Comparison of ENCODE assay signal across 1 cellular context in the genomic region with DNA sequence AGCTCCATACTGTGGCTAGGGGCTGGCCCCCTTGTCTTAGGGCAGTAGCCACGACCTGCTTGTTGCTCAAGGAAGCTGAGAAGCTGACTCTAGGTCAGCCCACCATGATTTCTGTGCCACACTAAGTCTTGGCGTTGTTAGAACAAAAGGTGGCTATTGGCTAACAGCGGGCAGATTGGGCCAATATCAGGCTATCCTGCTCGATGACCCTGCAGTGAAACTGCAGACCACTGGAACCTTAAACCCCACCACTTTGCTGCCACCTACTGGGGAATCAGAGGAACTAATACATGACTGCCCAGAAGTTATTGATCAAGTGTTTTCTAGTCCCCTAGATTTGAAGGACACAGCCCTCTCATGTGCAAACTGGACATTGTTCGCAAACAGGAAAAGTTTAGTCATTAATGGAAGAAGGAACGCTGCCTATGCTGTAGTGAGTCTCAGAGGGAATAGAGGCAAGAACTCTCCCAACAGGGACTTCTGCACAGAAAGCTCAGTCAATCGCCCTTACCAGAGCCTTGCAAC.
TF ChIP-seq lines count a peak whose summit lies in the region.

No MANE protein-coding gene starts in this region.

TF ChIP-seq in HepG2, 621 proteins besides CTCF, POLR2A, EP300 and RAD21 (continued from another document and continues in another):
- TF ChIP-seq, protein P1, sequence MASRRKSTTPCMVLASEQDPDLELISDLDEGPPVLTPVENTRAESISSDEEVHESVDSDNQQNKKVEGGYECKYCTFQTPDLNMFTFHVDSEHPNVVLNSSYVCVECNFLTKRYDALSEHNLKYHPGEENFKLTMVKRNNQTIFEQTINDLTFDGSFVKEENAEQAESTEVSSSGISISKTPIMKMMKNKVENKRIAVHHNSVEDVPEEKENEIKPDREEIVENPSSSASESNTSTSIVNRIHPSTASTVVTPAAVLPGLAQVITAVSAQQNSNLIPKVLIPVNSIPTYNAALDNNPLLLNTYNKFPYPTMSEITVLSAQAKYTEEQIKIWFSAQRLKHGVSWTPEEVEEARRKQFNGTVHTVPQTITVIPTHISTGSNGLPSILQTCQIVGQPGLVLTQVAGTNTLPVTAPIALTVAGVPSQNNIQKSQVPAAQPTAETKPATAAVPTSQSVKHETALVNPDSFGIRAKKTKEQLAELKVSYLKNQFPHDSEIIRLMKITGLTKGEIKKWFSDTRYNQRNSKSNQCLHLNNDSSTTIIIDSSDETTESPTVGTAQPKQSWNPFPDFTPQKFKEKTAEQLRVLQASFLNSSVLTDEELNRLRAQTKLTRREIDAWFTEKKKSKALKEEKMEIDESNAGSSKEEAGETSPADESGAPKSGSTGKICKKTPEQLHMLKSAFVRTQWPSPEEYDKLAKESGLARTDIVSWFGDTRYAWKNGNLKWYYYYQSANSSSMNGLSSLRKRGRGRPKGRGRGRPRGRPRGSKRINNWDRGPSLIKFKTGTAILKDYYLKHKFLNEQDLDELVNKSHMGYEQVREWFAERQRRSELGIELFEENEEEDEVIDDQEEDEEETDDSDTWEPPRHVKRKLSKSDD (CRISPR knock-in tag; IDR thresholded peaks at IDR 0.05; ENCODE audit: low read depth), result peak; percentile 62; the same call in 1 of the 2 replicates
- TF ChIP-seq ZNF546 (CRISPR knock-in tag; conservative IDR thresholded peaks at IDR 0.05), result no peak
- no peak for TF ChIP-seq TBP (CRISPR knock-in tag; IDR thresholded peaks at IDR 0.05)
- TF ChIP-seq SP5 (CRISPR knock-in tag; IDR thresholded peaks at IDR 0.05; ENCODE audit: borderline replicate concordance, low read depth), result no peak
- TF ChIP-seq YEATS2 (CRISPR knock-in tag; IDR thresholded peaks at IDR 0.05; ENCODE audit: borderline replicate concordance), result no peak; the same call in 1 of the 2 replicates
- no peak for TF ChIP-seq NONO (IDR thresholded peaks at IDR 0.05)
- TF ChIP-seq NONO (CRISPR knock-in tag; conservative IDR thresholded peaks at IDR 0.05), result no peak; the same call in none of the 2 replicates
- TF ChIP-seq REPIN1 (CRISPR knock-in tag; IDR thresholded peaks at IDR 0.05; ENCODE audit: borderline replicate concordance, low read depth), result peak; percentile 35; the same call in 1 of the 2 replicates
- no peak for TF ChIP-seq ZNF660 (CRISPR knock-in tag; IDR thresholded peaks at IDR 0.05; ENCODE audit: borderline replicate concordance, low read depth)
- no peak for TF ChIP-seq HNRNPK (IDR thresholded peaks at IDR 0.05; ENCODE audit: low read depth, low read length, poor library complexity, severe bottlenecking)
- TF ChIP-seq ZNF292 (CRISPR knock-in tag; IDR thresholded peaks at IDR 0.05; ENCODE audit: borderline replicate concordance, low read depth), result peak; percentile 55; the same call in 1 of the 2 replicates
- TF ChIP-seq, protein P2, sequence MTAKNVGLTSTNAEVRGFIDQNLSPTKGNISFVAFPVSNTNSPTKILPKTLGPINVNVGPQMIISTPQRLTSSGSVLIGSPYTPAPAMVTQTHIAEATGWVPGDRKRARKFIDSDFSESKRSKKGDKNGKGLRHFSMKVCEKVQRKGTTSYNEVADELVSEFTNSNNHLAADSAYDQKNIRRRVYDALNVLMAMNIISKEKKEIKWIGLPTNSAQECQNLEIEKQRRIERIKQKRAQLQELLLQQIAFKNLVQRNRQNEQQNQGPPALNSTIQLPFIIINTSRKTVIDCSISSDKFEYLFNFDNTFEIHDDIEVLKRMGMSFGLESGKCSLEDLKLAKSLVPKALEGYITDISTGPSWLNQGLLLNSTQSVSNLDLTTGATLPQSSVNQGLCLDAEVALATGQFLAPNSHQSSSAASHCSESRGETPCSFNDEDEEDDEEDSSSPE (CRISPR knock-in tag; IDR thresholded peaks at IDR 0.05), result no peak
- TF ChIP-seq, protein P3, sequence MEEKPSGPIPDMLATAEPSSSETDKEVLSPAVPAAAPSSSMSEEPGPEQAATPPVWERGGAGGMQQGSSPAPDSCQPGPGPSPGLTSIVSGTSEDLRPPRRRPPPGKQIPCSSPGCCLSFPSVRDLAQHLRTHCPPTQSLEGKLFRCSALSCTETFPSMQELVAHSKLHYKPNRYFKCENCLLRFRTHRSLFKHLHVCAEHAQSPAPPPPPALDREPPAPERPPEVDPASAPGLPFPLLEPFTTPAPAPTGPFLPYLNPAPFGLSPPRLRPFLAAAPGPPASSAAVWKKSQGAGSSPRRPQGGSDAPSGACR (CRISPR knock-in tag; IDR thresholded peaks at IDR 0.05), result 0 out of 2 replicates have a peak, but pooled peaks have one; percentile 49
- TF ChIP-seq, protein P4, sequence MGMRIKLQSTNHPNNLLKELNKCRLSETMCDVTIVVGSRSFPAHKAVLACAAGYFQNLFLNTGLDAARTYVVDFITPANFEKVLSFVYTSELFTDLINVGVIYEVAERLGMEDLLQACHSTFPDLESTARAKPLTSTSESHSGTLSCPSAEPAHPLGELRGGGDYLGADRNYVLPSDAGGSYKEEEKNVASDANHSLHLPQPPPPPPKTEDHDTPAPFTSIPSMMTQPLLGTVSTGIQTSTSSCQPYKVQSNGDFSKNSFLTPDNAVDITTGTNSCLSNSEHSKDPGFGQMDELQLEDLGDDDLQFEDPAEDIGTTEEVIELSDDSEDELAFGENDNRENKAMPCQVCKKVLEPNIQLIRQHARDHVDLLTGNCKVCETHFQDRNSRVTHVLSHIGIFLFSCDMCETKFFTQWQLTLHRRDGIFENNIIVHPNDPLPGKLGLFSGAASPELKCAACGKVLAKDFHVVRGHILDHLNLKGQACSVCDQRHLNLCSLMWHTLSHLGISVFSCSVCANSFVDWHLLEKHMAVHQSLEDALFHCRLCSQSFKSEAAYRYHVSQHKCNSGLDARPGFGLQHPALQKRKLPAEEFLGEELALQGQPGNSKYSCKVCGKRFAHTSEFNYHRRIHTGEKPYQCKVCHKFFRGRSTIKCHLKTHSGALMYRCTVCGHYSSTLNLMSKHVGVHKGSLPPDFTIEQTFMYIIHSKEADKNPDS (CRISPR knock-in tag; IDR thresholded peaks at IDR 0.05), result no peak
- no peak for TF ChIP-seq ZNF841 (CRISPR knock-in tag; IDR thresholded peaks at IDR 0.05; ENCODE audit: borderline replicate concordance)
- TF ChIP-seq RARA (CRISPR knock-in tag; IDR thresholded peaks at IDR 0.05), result no peak
- TF ChIP-seq, protein P5, sequence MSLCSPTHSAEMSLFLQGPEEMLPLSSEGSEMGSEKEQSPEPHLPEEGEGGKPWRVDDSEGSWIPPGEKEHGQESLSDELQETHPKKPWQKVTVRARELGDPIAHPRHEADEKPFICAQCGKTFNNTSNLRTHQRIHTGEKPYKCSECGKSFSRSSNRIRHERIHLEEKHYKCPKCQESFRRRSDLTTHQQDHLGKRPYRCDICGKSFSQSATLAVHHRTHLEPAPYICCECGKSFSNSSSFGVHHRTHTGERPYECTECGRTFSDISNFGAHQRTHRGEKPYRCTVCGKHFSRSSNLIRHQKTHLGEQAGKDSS (CRISPR knock-in tag; IDR thresholded peaks at IDR 0.05; ENCODE audit: borderline replicate concordance, low read depth), result no peak
- no peak for TF ChIP-seq ZNF296 (CRISPR knock-in tag; conservative IDR thresholded peaks at IDR 0.05)
- TF ChIP-seq MLLT10 (CRISPR knock-in tag; IDR thresholded peaks at IDR 0.05), result no peak
- TF ChIP-seq ZNF772 (CRISPR knock-in tag; IDR thresholded peaks at IDR 0.05), result no peak; the same call in 1 of the 2 replicates
- TF ChIP-seq, protein P6, sequence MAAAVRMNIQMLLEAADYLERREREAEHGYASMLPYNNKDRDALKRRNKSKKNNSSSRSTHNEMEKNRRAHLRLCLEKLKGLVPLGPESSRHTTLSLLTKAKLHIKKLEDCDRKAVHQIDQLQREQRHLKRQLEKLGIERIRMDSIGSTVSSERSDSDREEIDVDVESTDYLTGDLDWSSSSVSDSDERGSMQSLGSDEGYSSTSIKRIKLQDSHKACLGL (CRISPR knock-in tag; IDR thresholded peaks at IDR 0.05), result no peak
- TF ChIP-seq MYC (CRISPR knock-in tag; IDR thresholded peaks at IDR 0.05; ENCODE audit: borderline replicate concordance), result no peak
- TF ChIP-seq SOX5 (CRISPR knock-in tag; IDR thresholded peaks at IDR 0.05; ENCODE audit: borderline replicate concordance), result peak; percentile 65; the same call in 1 of the 2 replicates
- TF ChIP-seq KLF6 (CRISPR knock-in tag; IDR thresholded peaks at IDR 0.05), result no peak
- no peak for TF ChIP-seq ZNF235 (CRISPR knock-in tag; IDR thresholded peaks at IDR 0.05; ENCODE audit: borderline replicate concordance)
- TF ChIP-seq JDP2 (CRISPR knock-in tag; IDR thresholded peaks at IDR 0.05; ENCODE audit: borderline replicate concordance), result no peak
- TF ChIP-seq ZNF616 (CRISPR knock-in tag; IDR thresholded peaks at IDR 0.05; ENCODE audit: low read depth), result no peak
- no peak for TF ChIP-seq ATAD3A (CRISPR knock-in tag; IDR thresholded peaks at IDR 0.05)
- TF ChIP-seq FLYWCH1 (CRISPR knock-in tag; IDR thresholded peaks at IDR 0.05), result no peak
- no peak for TF ChIP-seq SIN3A (IDR thresholded peaks at IDR 0.05; ENCODE audit: borderline replicate concordance, low read depth, low read length)
- no peak for TF ChIP-seq ZNF879 (CRISPR knock-in tag; IDR thresholded peaks at IDR 0.05)
- TF ChIP-seq, protein P7, sequence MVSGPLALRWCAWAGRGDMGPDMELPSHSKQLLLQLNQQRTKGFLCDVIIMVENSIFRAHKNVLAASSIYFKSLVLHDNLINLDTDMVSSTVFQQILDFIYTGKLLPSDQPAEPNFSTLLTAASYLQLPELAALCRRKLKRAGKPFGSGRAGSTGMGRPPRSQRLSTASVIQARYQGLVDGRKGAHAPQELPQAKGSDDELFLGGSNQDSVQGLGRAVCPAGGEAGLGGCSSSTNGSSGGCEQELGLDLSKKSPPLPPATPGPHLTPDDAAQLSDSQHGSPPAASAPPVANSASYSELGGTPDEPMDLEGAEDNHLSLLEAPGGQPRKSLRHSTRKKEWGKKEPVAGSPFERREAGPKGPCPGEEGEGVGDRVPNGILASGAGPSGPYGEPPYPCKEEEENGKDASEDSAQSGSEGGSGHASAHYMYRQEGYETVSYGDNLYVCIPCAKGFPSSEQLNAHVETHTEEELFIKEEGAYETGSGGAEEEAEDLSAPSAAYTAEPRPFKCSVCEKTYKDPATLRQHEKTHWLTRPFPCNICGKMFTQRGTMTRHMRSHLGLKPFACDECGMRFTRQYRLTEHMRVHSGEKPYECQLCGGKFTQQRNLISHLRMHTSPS (CRISPR knock-in tag; IDR thresholded peaks at IDR 0.05; ENCODE audit: low read depth), result no peak
- TF ChIP-seq ZNF816 (CRISPR knock-in tag; IDR thresholded peaks at IDR 0.05; ENCODE audit: borderline replicate concordance), result no peak
- no peak; the same call in 1 of the 2 replicates for TF ChIP-seq ZNF556 (CRISPR knock-in tag; IDR thresholded peaks at IDR 0.05; ENCODE audit: borderline replicate concordance)
- TF ChIP-seq KDM5B (CRISPR knock-in tag; IDR thresholded peaks at IDR 0.05; ENCODE audit: borderline replicate concordance), result no peak
- TF ChIP-seq ZNF891 (CRISPR knock-in tag; IDR thresholded peaks at IDR 0.05), result no peak
- no peak for TF ChIP-seq ZNF253 (CRISPR knock-in tag; IDR thresholded peaks at IDR 0.05; ENCODE audit: borderline replicate concordance)
- TF ChIP-seq ZNF468 (CRISPR knock-in tag; IDR thresholded peaks at IDR 0.05), result no peak
- TF ChIP-seq, protein P8, sequence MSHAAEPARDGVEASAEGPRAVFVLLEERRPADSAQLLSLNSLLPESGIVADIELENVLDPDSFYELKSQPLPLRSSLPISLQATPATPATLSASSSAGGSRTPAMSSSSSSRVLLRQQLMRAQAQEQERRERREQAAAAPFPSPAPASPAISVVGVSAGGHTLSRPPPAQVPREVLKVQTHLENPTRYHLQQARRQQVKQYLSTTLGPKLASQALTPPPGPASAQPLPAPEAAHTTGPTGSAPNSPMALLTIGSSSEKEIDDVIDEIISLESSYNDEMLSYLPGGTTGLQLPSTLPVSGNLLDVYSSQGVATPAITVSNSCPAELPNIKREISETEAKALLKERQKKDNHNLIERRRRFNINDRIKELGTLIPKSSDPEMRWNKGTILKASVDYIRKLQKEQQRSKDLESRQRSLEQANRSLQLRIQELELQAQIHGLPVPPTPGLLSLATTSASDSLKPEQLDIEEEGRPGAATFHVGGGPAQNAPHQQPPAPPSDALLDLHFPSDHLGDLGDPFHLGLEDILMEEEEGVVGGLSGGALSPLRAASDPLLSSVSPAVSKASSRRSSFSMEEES (CRISPR knock-in tag; IDR thresholded peaks at IDR 0.05), result 0 out of 2 replicates have a peak, but pooled peaks have one; percentile 12
- TF ChIP-seq, protein P9, sequence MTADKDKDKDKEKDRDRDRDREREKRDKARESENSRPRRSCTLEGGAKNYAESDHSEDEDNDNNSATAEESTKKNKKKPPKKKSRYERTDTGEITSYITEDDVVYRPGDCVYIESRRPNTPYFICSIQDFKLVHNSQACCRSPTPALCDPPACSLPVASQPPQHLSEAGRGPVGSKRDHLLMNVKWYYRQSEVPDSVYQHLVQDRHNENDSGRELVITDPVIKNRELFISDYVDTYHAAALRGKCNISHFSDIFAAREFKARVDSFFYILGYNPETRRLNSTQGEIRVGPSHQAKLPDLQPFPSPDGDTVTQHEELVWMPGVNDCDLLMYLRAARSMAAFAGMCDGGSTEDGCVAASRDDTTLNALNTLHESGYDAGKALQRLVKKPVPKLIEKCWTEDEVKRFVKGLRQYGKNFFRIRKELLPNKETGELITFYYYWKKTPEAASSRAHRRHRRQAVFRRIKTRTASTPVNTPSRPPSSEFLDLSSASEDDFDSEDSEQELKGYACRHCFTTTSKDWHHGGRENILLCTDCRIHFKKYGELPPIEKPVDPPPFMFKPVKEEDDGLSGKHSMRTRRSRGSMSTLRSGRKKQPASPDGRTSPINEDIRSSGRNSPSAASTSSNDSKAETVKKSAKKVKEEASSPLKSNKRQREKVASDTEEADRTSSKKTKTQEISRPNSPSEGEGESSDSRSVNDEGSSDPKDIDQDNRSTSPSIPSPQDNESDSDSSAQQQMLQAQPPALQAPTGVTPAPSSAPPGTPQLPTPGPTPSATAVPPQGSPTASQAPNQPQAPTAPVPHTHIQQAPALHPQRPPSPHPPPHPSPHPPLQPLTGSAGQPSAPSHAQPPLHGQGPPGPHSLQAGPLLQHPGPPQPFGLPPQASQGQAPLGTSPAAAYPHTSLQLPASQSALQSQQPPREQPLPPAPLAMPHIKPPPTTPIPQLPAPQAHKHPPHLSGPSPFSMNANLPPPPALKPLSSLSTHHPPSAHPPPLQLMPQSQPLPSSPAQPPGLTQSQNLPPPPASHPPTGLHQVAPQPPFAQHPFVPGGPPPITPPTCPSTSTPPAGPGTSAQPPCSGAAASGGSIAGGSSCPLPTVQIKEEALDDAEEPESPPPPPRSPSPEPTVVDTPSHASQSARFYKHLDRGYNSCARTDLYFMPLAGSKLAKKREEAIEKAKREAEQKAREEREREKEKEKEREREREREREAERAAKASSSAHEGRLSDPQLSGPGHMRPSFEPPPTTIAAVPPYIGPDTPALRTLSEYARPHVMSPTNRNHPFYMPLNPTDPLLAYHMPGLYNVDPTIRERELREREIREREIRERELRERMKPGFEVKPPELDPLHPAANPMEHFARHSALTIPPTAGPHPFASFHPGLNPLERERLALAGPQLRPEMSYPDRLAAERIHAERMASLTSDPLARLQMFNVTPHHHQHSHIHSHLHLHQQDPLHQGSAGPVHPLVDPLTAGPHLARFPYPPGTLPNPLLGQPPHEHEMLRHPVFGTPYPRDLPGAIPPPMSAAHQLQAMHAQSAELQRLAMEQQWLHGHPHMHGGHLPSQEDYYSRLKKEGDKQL (CRISPR knock-in tag; IDR thresholded peaks at IDR 0.05; ENCODE audit: low read depth), result no peak
- no peak for TF ChIP-seq GLI4 (CRISPR knock-in tag; IDR thresholded peaks at IDR 0.05; ENCODE audit: borderline replicate concordance)
- no peak for TF ChIP-seq RNF2 (conservative IDR thresholded peaks at IDR 0.05; ENCODE audit: low read depth)
